Comparison of ENCODE assay signal across 24 cellular contexts in the genomic region with DNA sequence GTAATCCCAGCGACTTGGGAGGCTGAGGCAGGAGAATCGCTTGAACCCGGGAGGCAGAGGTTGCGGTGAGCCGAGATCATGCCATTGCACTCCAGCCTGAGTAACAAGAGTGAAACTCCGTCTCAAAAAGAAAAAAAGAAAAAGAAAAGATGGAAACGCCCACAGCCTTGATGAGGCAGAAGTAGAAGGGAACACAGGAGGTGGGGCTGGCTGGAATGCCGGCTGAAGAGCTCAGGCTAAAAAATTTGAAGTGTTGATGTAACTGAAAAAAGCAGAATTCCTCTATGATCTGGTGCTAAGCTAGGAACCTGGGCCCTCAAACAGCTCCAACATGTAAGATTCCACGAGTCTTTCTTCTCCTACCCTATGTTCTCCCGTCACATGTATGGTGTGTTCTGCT. TPM values are rescaled to one million over a fixed set of nuclear protein-coding genes. Genes with fewer than 3 reads are reported as not detected.
DNase-seq lines count a peak whose midpoint lies in the region; ATAC-seq and TF ChIP-seq lines count a peak whose summit lies in the region.
"Had no signal": no experiment of that assay in that cellular context is flagged by ENCODE, and none has a peak within 500 bp of the region (broad histone marks: within the 10 kb centered on the region; RNA-seq: fewer than 3 reads in every experiment).

No MANE protein-coding gene starts in this region.

- H3K9ac ChIP-seq in GM23248 = no peak overlapping the region
- H3K9ac ChIP-seq: KMS-11 had no signal

- H3K27me3 ChIP-seq in GM23248 (replicated peaks; ENCODE audit: insufficient read depth) (no peaks in the 10 kb centered on the region), prostate gland (replicated peaks; ENCODE audit: insufficient read depth) (no peaks in the 10 kb centered on the region), psoas muscle (ENCODE audit: insufficient read depth in 3 of 3, low read length in 2 of 3) (no peaks in the 10 kb centered on the region)
- H3K27me3 ChIP-seq: spleen, stomach had no signal

- H2AFZ ChIP-seq in GM23248 = no peak overlapping the region

- H3K4me3 ChIP-seq in GM23248 (no peak overlapping the region), prostate gland (no peak overlapping the region), psoas muscle (no peak overlapping the region)
- H3K4me3 ChIP-seq: spleen, stomach had no signal

- H3K4me1 ChIP-seq in GM23248 (ENCODE audit: insufficient read depth) (peaks cover 20% of the 10 kb centered on the region), prostate gland (replicated peaks) (peaks cover 28% of the 10 kb centered on the region), psoas muscle (peaks cover 7% of the 10 kb centered on the region)

- DNase-seq in AG08395 (ENCODE audit: low spot score) (peak; percentile 80), GM23248 (peak; percentile 75), epithelial cell of prostate (ENCODE audit: low read depth, low spot score) (no peak), prostate gland (ENCODE audit: low spot score) (no peak), psoas muscle (no peak), T-helper 9 cell (no peak), NCI-H1694 treated with DMSO at 0.1 percent for 48 hours (lab: John Stamatoyannopoulos, UW) (no peak)
- DNase-seq: ACHN; central memory CD4-positive, alpha-beta T cell; DMS 273 treated with DMSO at 0.1 percent for 48 hours; effector CD8-positive, alpha-beta T cell; GDM1; GOT3; hippocampal formation; MV-4-11; NCI-H1930; NCI-H2227 treated with DMSO at 0.1 percent for 48 hours; NCI-H748 treated with DMSO at 0.1 percent for 48 hours; spleen; stimulated activated CD4-positive, alpha-beta T cell treated with anti-CD3 and anti-CD28 coated beads, Interleukin-4, amount 100 ng/mL, for 4 hours; stomach had no signal

- TF ChIP-seq CTCF in prostate gland (IDR thresholded peaks at IDR 0.05) = no peak
- TF ChIP-seq CTCF in psoas muscle (IDR thresholded peaks at IDR 0.05) = no peak

- 0 out of 2 replicates have a peak overlapping the region, but pooled peaks have one; percentile 36 for H3K27ac ChIP-seq in GM23248
- peak overlapping the region; percentile 82 for H3K27ac ChIP-seq in epithelial cell of prostate
- H3K27ac ChIP-seq in prostate gland = peak overlapping the region; percentile 63 to 65
- no peak overlapping the region for H3K27ac ChIP-seq in psoas muscle
- H3K27ac ChIP-seq: KMS-11, spleen had no signal

- no peak overlapping the region for H3K4me2 ChIP-seq in GM23248 (ENCODE audit: unreplicated experiment)
- H3K4me2 ChIP-seq: KMS-11 had no signal

- no peak for TF ChIP-seq POLR2A in prostate gland (IDR thresholded peaks at IDR 0.05)

- intact Hi-C loops in prostate gland (cut with DNase I) = no loop called here
- intact Hi-C loops in psoas muscle (cut with DNase I) = no loop called here

- H3K79me2 ChIP-seq in GM23248 (ENCODE audit: insufficient read depth) = peaks cover 99% of the 10 kb centered on the region

- no peaks in the 10 kb centered on the region for H3K9me3 ChIP-seq in GM23248 (ENCODE audit: low read depth)
- no peaks in the 10 kb centered on the region for H3K9me3 ChIP-seq in prostate gland
- H3K9me3 ChIP-seq in psoas muscle = no peaks in the 10 kb centered on the region
- H3K9me3 ChIP-seq: spleen, stomach had no signal

- ATAC-seq in psoas muscle = no peak
- no peak for ATAC-seq in HG03196 (IDR thresholded peaks at IDR 0.05; ENCODE audit: unreplicated experiment)
- ATAC-seq: Right ventricle myocardium inferior had no signal

- in situ Hi-C loops in GM23248 (cut with MboI) = no loop called here

- H3F3A ChIP-seq in GM23248 (ENCODE audit: insufficient read depth) = peaks cover 10% of the 10 kb centered on the region

- H3K36me3 ChIP-seq in GM23248 (ENCODE audit: low read depth) (no peaks in the 10 kb centered on the region; the same call in 1 of the 2 replicates), prostate gland (no peaks in the 10 kb centered on the region), psoas muscle (ENCODE audit: insufficient read depth in 1 of 2, low read depth in 1 of 2) (no peaks in the 10 kb centered on the region)

- H3K9me2 ChIP-seq in GM23248 (ENCODE audit: insufficient read depth) = no peaks in the 10 kb centered on the region

- H4K20me1 ChIP-seq in GM23248 (ENCODE audit: insufficient read depth) = no peaks in the 10 kb centered on the region

- 35 to 41% methylated on average over 7 to 10 of the region's 10 CpGs for WGBS in GM23248 (ENCODE audit: low coverage in 1 of 2, low lambda C conversion rate in 2 of 2, missing lambda C conversion rate in 2 of 2), 2 experiments
- 59% methylated on average over 10 of the region's 10 CpGs for WGBS in prostate gland
- 81 to 90% (median 90%) methylated on average over 10 of the region's 10 CpGs for WGBS in psoas muscle, 3 donors

RNA-seq across cellular contexts. Expression of gene SLC66A1, which starts 53.6 kb away (rescaled TPM):
- 16.2 and 20.5 TPM in 2 replicates for total RNA-seq in GM23248 (2014; rRNA removed; shearing (Covaris generic))
- polyA plus RNA-seq in GM23248 (2016; fragmentation: Nextera tagmentation; extraction: Ambion mirVana) (13.1 and 13.5 TPM in 2 replicates), psoas muscle (10 to 100 TPM; 18.6 to 25.8 (median 24.4) TPM)
- total RNA-seq in prostate gland (10 to 100 TPM; 24.4 to 49.6 TPM), psoas muscle (10 to 100 TPM in 2 of 4 donors, 1 to 10 TPM in 2; 8.0 to 18.0 (median 10.1) TPM)

RNA-seq across cellular contexts. Expression of gene AKR7A2, which starts 53.8 kb away (rescaled TPM):
- total RNA-seq in GM23248 (2014; rRNA removed; shearing (Covaris generic)) = 93.1 and 116 TPM in 2 replicates
- polyA plus RNA-seq in GM23248 (2016; fragmentation: Nextera tagmentation; extraction: Ambion mirVana) (96.6 and 97.1 TPM in 2 replicates), psoas muscle (10 to 100 TPM; 24.6 to 29.0 (median 28.1) TPM)
- total RNA-seq in prostate gland (100 to 1,000 TPM; 153 to 172 TPM), psoas muscle (10 to 100 TPM; 30.3 to 52.2 (median 36.3) TPM)

Comparison
In these comparisons a context has a peak if more than half of its experiments do, and no peak if none do; other contexts are left out.
1. DNase-seq: peak in AG08395 (single experiment) and GM23248 (single experiment); none in epithelial cell of prostate (single experiment), prostate gland (single experiment), psoas muscle (0 of 2), T-helper 9 cell (single experiment) and NCI-H1694 treated with DMSO at 0.1 percent for 48 hours (single experiment).